16 cellular contexts compared by ENCODE assay signal in genomic region chr14:24150567-24150966, GRCh38. TPM values are rescaled to one million over a fixed set of nuclear protein-coding genes. Genes with fewer than 3 reads are reported as not detected.
DNase-seq lines count a peak whose midpoint lies in the region; ATAC-seq and TF ChIP-seq lines count a peak whose summit lies in the region.
"Had no signal": no experiment of that assay in that cellular context is flagged by ENCODE, and none has a peak within 500 bp of the region (broad histone marks: within the 10 kb centered on the region; RNA-seq: fewer than 3 reads in every experiment).

No MANE protein-coding gene starts in this region.

- peaks cover 12% of the 10 kb centered on the region for H4K20me1 ChIP-seq in Karpas-422 (ENCODE audit: insufficient read depth, low read depth, low read length)

- no peak overlapping the region for H2AFZ ChIP-seq in Karpas-422 (ENCODE audit: low read length)
- H2AFZ ChIP-seq: GM23248 had no signal

- no peak overlapping the region for H3K4me2 ChIP-seq in Karpas-422 (ENCODE audit: low read depth, low read length, poor library complexity, severe bottlenecking)

- no peaks in the 10 kb centered on the region for H3K9me3 Mint-ChIP-seq in activated CD4-positive, alpha-beta memory T cell treated with anti-CD3 and anti-CD28 coated beads for 36 hours
- H3K9me3 Mint-ChIP-seq in activated CD4-positive, alpha-beta memory T cell treated with anti-CD3 and anti-CD28 coated beads, Interleukin-2, amount 10 ng/mL, durations not matched to agents 7 days and 5 days = no peaks in the 10 kb centered on the region
- no peaks in the 10 kb centered on the region for H3K9me3 Mint-ChIP-seq in chondrocyte (ENCODE audit: low read depth)
- no peaks in the 10 kb centered on the region for H3K9me3 Mint-ChIP-seq in osteocyte (ENCODE audit: unreplicated experiment)

- H3K4me3 ChIP-seq in Karpas-422 (ENCODE audit: low read length) (no peak overlapping the region), suprapubic skin (no peak overlapping the region)
- H3K4me3 ChIP-seq: GM23248 had no signal

- H3K27me3 Mint-ChIP-seq in activated CD4-positive, alpha-beta memory T cell treated with anti-CD3 and anti-CD28 coated beads for 36 hours = no peaks in the 10 kb centered on the region
- H3K27me3 Mint-ChIP-seq in activated CD4-positive, alpha-beta memory T cell treated with anti-CD3 and anti-CD28 coated beads, Interleukin-2, amount 10 ng/mL, durations not matched to agents 7 days and 5 days = no peaks in the 10 kb centered on the region
- H3K27me3 Mint-ChIP-seq in chondrocyte (ENCODE audit: low read depth) = no peaks in the 10 kb centered on the region
- H3K27me3 Mint-ChIP-seq in osteocyte (ENCODE audit: unreplicated experiment) = no peaks in the 10 kb centered on the region

- peak overlapping the region; percentile 39 for H3K27ac Mint-ChIP-seq in activated CD4-positive, alpha-beta memory T cell treated with anti-CD3 and anti-CD28 coated beads for 36 hours
- H3K27ac Mint-ChIP-seq in activated CD4-positive, alpha-beta memory T cell treated with anti-CD3 and anti-CD28 coated beads, Interleukin-2, amount 10 ng/mL, durations not matched to agents 7 days and 5 days = no peak overlapping the region
- H3K27ac Mint-ChIP-seq in chondrocyte (ENCODE audit: unreplicated experiment) (no peak overlapping the region), osteocyte (ENCODE audit: unreplicated experiment) (no peak overlapping the region)

- no peak for TF ChIP-seq CTCF in chondrocyte (IDR thresholded peaks at IDR 0.05)
- TF ChIP-seq CTCF in osteocyte (IDR thresholded peaks at IDR 0.05) = no peak
- no peak for TF ChIP-seq CTCF in suprapubic skin (IDR thresholded peaks at IDR 0.05)

- POLR2A ChIA-PET in activated CD4-positive, alpha-beta memory T cell treated with anti-CD3 and anti-CD28 coated beads for 36 hours (lab: Charles Lee) = interaction anchor here (3.4 kb wide), 1 partner anchor 10 kb away, joined by 15 read pairs; the partner anchor contains the start of gene IRF9
- POLR2A ChIA-PET in activated CD4-positive, alpha-beta memory T cell treated with anti-CD3 and anti-CD28 coated beads, Interleukin-2, amount 10 ng/mL, durations not matched to agents 7 days and 5 days (lab: Charles Lee) = interaction anchor here (0.7 to 19.0 kb wide), 7 partner anchors 9 to 45 kb away, joined by 3 to 652 read pairs (median 6); partner anchors contain the start of genes EMC9, IRF9, NRL and PSME1

- no peak for ATAC-seq in HG03097 (IDR thresholded peaks at IDR 0.05; ENCODE audit: low FRiP score, unreplicated experiment)
- ATAC-seq: HCT116, PC-3 had no signal

- H3K79me2 ChIP-seq in Karpas-422 (ENCODE audit: low read length) = peaks cover 46% of the 10 kb centered on the region

- no peak for DNase-seq in activated CD4-positive, alpha-beta memory T cell treated with anti-CD3 and anti-CD28 coated beads for 36 hours
- no peak for DNase-seq in activated CD4-positive, alpha-beta memory T cell treated with anti-CD3 and anti-CD28 coated beads, Interleukin-2, amount 10 ng/mL, durations not matched to agents 7 days and 5 days
- DNase-seq in Karpas-422 (peak; percentile 35), chondrocyte (ENCODE audit: low spot score) (peak; percentile 76), osteocyte (ENCODE audit: extremely low spot score, unreplicated experiment) (no peak), suprapubic skin (ENCODE audit: low spot score in 2 of 2) (no peak)
- DNase-seq: C1 segment of cervical spinal cord, GF-D8, GM23248, KBM-7, NCI-H1436, NCI-H2029 treated with DMSO at 0.1 percent for 48 hours, NCI-H774, PC-3 had no signal

- peaks cover 29% of the 10 kb centered on the region for H3K4me1 Mint-ChIP-seq in activated CD4-positive, alpha-beta memory T cell treated with anti-CD3 and anti-CD28 coated beads for 36 hours (ENCODE audit: low read depth)
- H3K4me1 Mint-ChIP-seq in activated CD4-positive, alpha-beta memory T cell treated with anti-CD3 and anti-CD28 coated beads, Interleukin-2, amount 10 ng/mL, durations not matched to agents 7 days and 5 days = peaks cover 31% of the 10 kb centered on the region
- H3K4me1 Mint-ChIP-seq in chondrocyte (ENCODE audit: low read depth) = peaks cover 26% of the 10 kb centered on the region
- peaks cover 21% of the 10 kb centered on the region for H3K4me1 Mint-ChIP-seq in osteocyte (ENCODE audit: unreplicated experiment)

- H3K36me3 Mint-ChIP-seq in activated CD4-positive, alpha-beta memory T cell treated with anti-CD3 and anti-CD28 coated beads for 36 hours = peaks cover 47% of the 10 kb centered on the region
- H3K36me3 Mint-ChIP-seq in activated CD4-positive, alpha-beta memory T cell treated with anti-CD3 and anti-CD28 coated beads, Interleukin-2, amount 10 ng/mL, durations not matched to agents 7 days and 5 days (ENCODE audit: low read depth) = peaks cover 74% of the 10 kb centered on the region
- H3K36me3 Mint-ChIP-seq in chondrocyte (ENCODE audit: low read depth) = peaks cover 16% of the 10 kb centered on the region
- H3K36me3 Mint-ChIP-seq in osteocyte (ENCODE audit: unreplicated experiment) = peaks cover 26% of the 10 kb centered on the region

- no peaks in the 10 kb centered on the region for H3K9me2 ChIP-seq in Karpas-422 (replicated peaks; ENCODE audit: insufficient read depth, low read length)

- intact Hi-C loops in activated CD4-positive, alpha-beta memory T cell treated with anti-CD3 and anti-CD28 coated beads for 36 hours (cut with micrococcal nuclease) = no loop called here

- H3K9me3 ChIP-seq in Karpas-422 (ENCODE audit: low read length) (no peaks in the 10 kb centered on the region), suprapubic skin (no peaks in the 10 kb centered on the region)

- TF ChIP-seq EP300 in suprapubic skin (IDR thresholded peaks at IDR 0.05) = no peak

- H3K4me1 ChIP-seq in Karpas-422 (ENCODE audit: low read length) (peaks cover 17% of the 10 kb centered on the region), suprapubic skin (peaks cover 26% of the 10 kb centered on the region)

- WGBS in suprapubic skin = 76% methylated on average over 6 of the region's 9 CpGs

- H3K27ac ChIP-seq in Karpas-422 (ENCODE audit: low read length) = no peak overlapping the region
- no peak overlapping the region for H3K27ac ChIP-seq in suprapubic skin
- H3K27ac ChIP-seq: GM23248 had no signal

- no peak for TF ChIP-seq POLR2A in suprapubic skin (IDR thresholded peaks at IDR 0.05)

- no peak overlapping the region for H3K9ac ChIP-seq in Karpas-422 (ENCODE audit: low read length)
- H3K9ac ChIP-seq: GM23248 had no signal

- no peak overlapping the region for H3K4me3 Mint-ChIP-seq in activated CD4-positive, alpha-beta memory T cell treated with anti-CD3 and anti-CD28 coated beads for 36 hours
- H3K4me3 Mint-ChIP-seq in activated CD4-positive, alpha-beta memory T cell treated with anti-CD3 and anti-CD28 coated beads, Interleukin-2, amount 10 ng/mL, durations not matched to agents 7 days and 5 days = no peak overlapping the region
- H3K4me3 Mint-ChIP-seq in chondrocyte (ENCODE audit: unreplicated experiment) (no peak overlapping the region), osteocyte (ENCODE audit: unreplicated experiment) (peak overlapping the region; percentile 35)

- CTCF ChIA-PET in activated CD4-positive, alpha-beta memory T cell treated with anti-CD3 and anti-CD28 coated beads for 36 hours (lab: Charles Lee) = interaction anchor here (0.6 to 3.9 kb wide), 3 partner anchors 10 to 42 kb away, joined by 3 to 31 read pairs (median 3); partner anchors contain the start of gene IRF9
- CTCF ChIA-PET in activated CD4-positive, alpha-beta memory T cell treated with anti-CD3 and anti-CD28 coated beads, Interleukin-2, amount 10 ng/mL, durations not matched to agents 7 days and 5 days (lab: Charles Lee) = interaction anchor here (0.8 to 3.6 kb wide), 3 partner anchors 9 to 147 kb away, joined by 3 to 21 read pairs (median 3); partner anchors contain the start of genes EMC9 and IRF9

- H3K27me3 ChIP-seq in Karpas-422 (ENCODE audit: low read length) (no peaks in the 10 kb centered on the region), suprapubic skin (no peaks in the 10 kb centered on the region)

- H3K36me3 ChIP-seq in Karpas-422 (ENCODE audit: insufficient read depth, low read length) (peaks cover 43% of the 10 kb centered on the region), suprapubic skin (peaks cover 58% of the 10 kb centered on the region)

RNA-seq across cellular contexts. Expression of gene RNF31, which starts 3.3 kb away (rescaled TPM):
- total RNA-seq in activated CD4-positive, alpha-beta memory T cell treated with anti-CD3 and anti-CD28 coated beads for 36 hours = 10 to 100 TPM; 75.5 to 80.4 TPM
- total RNA-seq in activated CD4-positive, alpha-beta memory T cell treated with anti-CD3 and anti-CD28 coated beads, Interleukin-2, amount 10 ng/mL, durations not matched to agents 7 days and 5 days = 100 to 1,000 TPM; 122 to 129 TPM
- 82.0 and 153 TPM in 2 replicates for total RNA-seq in Karpas-422 (2014; rRNA removed; shearing (Covaris generic); ENCODE audit: low replicate concordance)
- total RNA-seq in chondrocyte = 38.8 to 50.6 TPM (median 45.8 TPM) in 3 replicates
- 65.9 and 66.5 TPM in 2 replicates for total RNA-seq in osteocyte
- total RNA-seq in suprapubic skin = 10 to 100 TPM; 62.3 to 97.2 (median 70.6) TPM

RNA-seq across cellular contexts. Expression of gene PSME2, which starts 4.2 kb away (rescaled TPM):
- total RNA-seq in activated CD4-positive, alpha-beta memory T cell treated with anti-CD3 and anti-CD28 coated beads for 36 hours = 100 to 1,000 TPM; 404 to 411 TPM
- total RNA-seq in activated CD4-positive, alpha-beta memory T cell treated with anti-CD3 and anti-CD28 coated beads, Interleukin-2, amount 10 ng/mL, durations not matched to agents 7 days and 5 days = 100 to 1,000 TPM; 395 to 405 TPM
- total RNA-seq in Karpas-422 (2014; rRNA removed; shearing (Covaris generic); ENCODE audit: low replicate concordance) = 469 and 536 TPM in 2 replicates
- total RNA-seq in chondrocyte (53.6 to 78.7 TPM (median 59.7 TPM) in 3 replicates), osteocyte (86.2 and 91.8 TPM in 2 replicates), suprapubic skin (10 to 100 TPM; 39.3 to 75.2 (median 47.0) TPM)

RNA-seq across cellular contexts. Expression of gene EMC9, which starts 9.2 kb away (rescaled TPM):
- total RNA-seq in activated CD4-positive, alpha-beta memory T cell treated with anti-CD3 and anti-CD28 coated beads for 36 hours = 10 to 100 TPM; 40.0 to 40.9 TPM
- 10 to 100 TPM; 45.0 to 51.7 TPM for total RNA-seq in activated CD4-positive, alpha-beta memory T cell treated with anti-CD3 and anti-CD28 coated beads, Interleukin-2, amount 10 ng/mL, durations not matched to agents 7 days and 5 days
- total RNA-seq in Karpas-422 (2014; rRNA removed; shearing (Covaris generic); ENCODE audit: low replicate concordance) = 35.3 and 95.4 TPM in 2 replicates
- total RNA-seq in chondrocyte (14.0 to 15.3 TPM (median 14.8 TPM) in 3 replicates), osteocyte (13.6 and 15.6 TPM in 2 replicates), suprapubic skin (10 to 100 TPM; 10.9 to 22.0 (median 14.1) TPM)

RNA-seq across cellular contexts. Expression of gene IRF9, which starts 10.5 kb away (rescaled TPM):
- total RNA-seq in activated CD4-positive, alpha-beta memory T cell treated with anti-CD3 and anti-CD28 coated beads for 36 hours = 100 to 1,000 TPM; 158 to 172 TPM
- total RNA-seq in activated CD4-positive, alpha-beta memory T cell treated with anti-CD3 and anti-CD28 coated beads, Interleukin-2, amount 10 ng/mL, durations not matched to agents 7 days and 5 days = 100 to 1,000 TPM; 262 to 267 TPM
- 72.7 and 79.8 TPM in 2 replicates for total RNA-seq in Karpas-422 (2014; rRNA removed; shearing (Covaris generic); ENCODE audit: low replicate concordance)
- 28.9 to 38.4 TPM (median 37.8 TPM) in 3 replicates for total RNA-seq in chondrocyte
- total RNA-seq in osteocyte = 58.9 and 62.5 TPM in 2 replicates
- 10 to 100 TPM; 31.1 to 45.2 (median 37.5) TPM for total RNA-seq in suprapubic skin

RNA-seq across cellular contexts. Expression of gene PSME1, which starts 14.6 kb away (rescaled TPM):
- total RNA-seq in activated CD4-positive, alpha-beta memory T cell treated with anti-CD3 and anti-CD28 coated beads for 36 hours = 100 to 1,000 TPM; 403 to 427 TPM
- total RNA-seq in activated CD4-positive, alpha-beta memory T cell treated with anti-CD3 and anti-CD28 coated beads, Interleukin-2, amount 10 ng/mL, durations not matched to agents 7 days and 5 days = 100 to 1,000 TPM; 391 to 397 TPM
- total RNA-seq in Karpas-422 (2014; rRNA removed; shearing (Covaris generic); ENCODE audit: low replicate concordance) = 435 and 452 TPM in 2 replicates
- 59.2 to 76.1 TPM (median 64.9 TPM) in 3 replicates for total RNA-seq in chondrocyte
- total RNA-seq in osteocyte = 154 and 156 TPM in 2 replicates
- 100 to 1,000 TPM in 2 of 4 donors, 10 to 100 TPM in 2; 72.3 to 113 (median 91.1) TPM for total RNA-seq in suprapubic skin

Comparison
In these comparisons a context has a peak if more than half of its experiments do, and no peak if none do; other contexts are left out.
1. DNase-seq: peak in Karpas-422 (single experiment) and chondrocyte (single experiment); none in activated CD4-positive, alpha-beta memory T cell treated with anti-CD3 and anti-CD28 coated beads for 36 hours (single experiment), activated CD4-positive, alpha-beta memory T cell treated with anti-CD3 and anti-CD28 coated beads, Interleukin-2, amount 10 ng/mL, durations not matched to agents 7 days and 5 days (single experiment), osteocyte (single experiment) and suprapubic skin (0 of 2).